Comparison of ENCODE assay signal across 8 cellular contexts in genomic region chr2:171522057-171522803, GRCh38. TPM values are rescaled to one million over a fixed set of nuclear protein-coding genes. Genes with fewer than 3 reads are reported as not detected.
DNase-seq lines count a peak whose midpoint lies in the region; ATAC-seq and TF ChIP-seq lines count a peak whose summit lies in the region.

CYBRD1 (plus strand) TSS chr2:171522474; CDS start chr2:171522546, 72 bp downstream.

- 15% methylated on average over 13 of the region's 46 CpGs for WGBS in right lobe of liver (ENCODE audit: insufficient coverage, low coverage, low lambda C conversion rate, missing lambda C conversion rate)

- intact Hi-C loops in CD14-positive monocyte (cut with micrococcal nuclease): no loop called here
- intact Hi-C loops in right lobe of liver (cut with DNase I): no loop called here

- H3K4me3 ChIP-seq in SU-DHL-6 (ENCODE audit: insufficient read depth, low read length, poor library complexity, severe bottlenecking) (no peak within 1 kb of the TSS), right lobe of liver (peak within 1 kb of the TSS; percentile 59 to 84 (median 68))

- peak; percentile 36 for TF ChIP-seq POLR2A in right lobe of liver (IDR thresholded peaks at IDR 0.05)

- H3K27me3 Mint-ChIP-seq in CD14-positive monocyte (ENCODE audit: low read depth in 3 of 3): peaks cover 0 to 2% (median 1%) of the 10 kb centered on the region in 3 donors
- H3K27me3 Mint-ChIP-seq in stimulated activated naive B cell treated with anti-CD40 and anti-IgM and Interleukin-4, amounts not matched to agents 10 μg/mL and 1 μg/mL and 100 μg/mL, for 72 hours: peaks cover 32 to 66% of the 10 kb centered on the region in 2 donors

- no peak within 1 kb of the TSS for H3K9ac ChIP-seq in SU-DHL-6 (ENCODE audit: low read length)

- no peaks in the 10 kb centered on the region for H3K79me2 ChIP-seq in SU-DHL-6 (ENCODE audit: insufficient read depth, low read length)

- peak within 1 kb of the TSS; percentile 58 to 87 (median 84) for H3K27ac Mint-ChIP-seq in CD14-positive monocyte
- peak within 1 kb of the TSS; percentile 71 for H3K27ac Mint-ChIP-seq in stimulated activated naive B cell treated with anti-CD40 and anti-IgM and Interleukin-4, amounts not matched to agents 10 μg/mL and 1 μg/mL and 100 μg/mL, for 72 hours

- H3K4me1 ChIP-seq in right lobe of liver: peaks cover 0 to 8% (median 0%) of the 10 kb centered on the region in 4 donors

- H3K36me3 ChIP-seq in SU-DHL-6 (ENCODE audit: low read length) (no peaks in the 10 kb centered on the region), right lobe of liver (no peaks in the 10 kb centered on the region)

- H3K9me3 ChIP-seq in SU-DHL-6 (ENCODE audit: insufficient read depth, low read length) (no peaks in the 10 kb centered on the region), right lobe of liver (no peaks in the 10 kb centered on the region)

- no peak within 1 kb of the TSS for H3K27ac ChIP-seq in SU-DHL-6 (ENCODE audit: low read depth, low read length)
- peak within 1 kb of the TSS; percentile 56 to 83 (median 64) for H3K27ac ChIP-seq in right lobe of liver

- H3K4me2 ChIP-seq in SU-DHL-6 (ENCODE audit: low read depth, low read length, poor library complexity, severe bottlenecking): peak within 1 kb of the TSS; percentile 38

- H3K4me1 Mint-ChIP-seq in CD14-positive monocyte: peaks cover 21% of the 10 kb centered on the region
- H3K4me1 Mint-ChIP-seq in stimulated activated naive B cell treated with anti-CD40 and anti-IgM and Interleukin-4, amounts not matched to agents 10 μg/mL and 1 μg/mL and 100 μg/mL, for 72 hours: peaks cover 5 to 13% of the 10 kb centered on the region in 2 donors

- H3K27me3 ChIP-seq in SU-DHL-6 (ENCODE audit: low read length) (no peaks in the 10 kb centered on the region), right lobe of liver (no peaks in the 10 kb centered on the region)

- H3F3A ChIP-seq in SU-DHL-6 (ENCODE audit: insufficient read depth): no peaks in the 10 kb centered on the region

- no peaks in the 10 kb centered on the region for H3K9me2 ChIP-seq in SU-DHL-6 (replicated peaks; ENCODE audit: insufficient read depth, low read length)

- H2AFZ ChIP-seq in SU-DHL-6 (ENCODE audit: low read depth, low read length, severe bottlenecking): no peak within 1 kb of the TSS

- TF ChIP-seq CTCF in CD14-positive monocyte (IDR thresholded peaks at IDR 0.05) (no peak), SU-DHL-6 (IDR thresholded peaks at IDR 0.05; ENCODE audit: insufficient read depth, low read length, poor library complexity, severe bottlenecking) (no peak), right lobe of liver (IDR thresholded peaks at IDR 0.05) (no peak)

- H4K20me1 ChIP-seq in SU-DHL-6 (ENCODE audit: low read depth, low read length): no peaks in the 10 kb centered on the region

- ATAC-seq in GM18909 (IDR thresholded peaks at IDR 0.05; ENCODE audit: poor library complexity, unreplicated experiment) (peak; percentile 61), HG03432 (IDR thresholded peaks at IDR 0.05; ENCODE audit: unreplicated experiment) (peak; percentile 66), right lobe of liver (peak; percentile 61 to 68 (median 67))
- ATAC-seq in stimulated activated naive B cell treated with anti-CD40 and anti-IgM and Interleukin-4, amounts not matched to agents 10 μg/mL and 1 μg/mL and 100 μg/mL, for 72 hours (replicated peaks): peak; percentile 46 to 47

- DNase-seq in CD14-positive monocyte (ENCODE audit: low spot score) (peak; percentile 49), ecto neural progenitor cell (ENCODE audit: low spot score) (peak; percentile 67), right lobe of liver (peak; percentile 76 to 83 (median 79)), NK-92 (lab: John Stamatoyannopoulos, UW; ENCODE audit: unreplicated experiment) (no peak)
- DNase-seq in stimulated activated naive B cell treated with anti-CD40 and anti-IgM and Interleukin-4, amounts not matched to agents 10 μg/mL and 1 μg/mL and 100 μg/mL, for 72 hours: no peak

- peaks cover 0 to 7% (median 0%) of the 10 kb centered on the region in 7 donors for H3K9me3 Mint-ChIP-seq in CD14-positive monocyte
- H3K9me3 Mint-ChIP-seq in stimulated activated naive B cell treated with anti-CD40 and anti-IgM and Interleukin-4, amounts not matched to agents 10 μg/mL and 1 μg/mL and 100 μg/mL, for 72 hours: no peaks in the 10 kb centered on the region

- H3K4me3 Mint-ChIP-seq in CD14-positive monocyte: peak within 1 kb of the TSS; percentile 96 to 97
- peak within 1 kb of the TSS; percentile 84 to 90 for H3K4me3 Mint-ChIP-seq in stimulated activated naive B cell treated with anti-CD40 and anti-IgM and Interleukin-4, amounts not matched to agents 10 μg/mL and 1 μg/mL and 100 μg/mL, for 72 hours

- no peaks in the 10 kb centered on the region for H3K36me3 Mint-ChIP-seq in CD14-positive monocyte
- peaks cover 3% of the 10 kb centered on the region in 2 donors for H3K36me3 Mint-ChIP-seq in stimulated activated naive B cell treated with anti-CD40 and anti-IgM and Interleukin-4, amounts not matched to agents 10 μg/mL and 1 μg/mL and 100 μg/mL, for 72 hours

RNA-seq across cellular contexts. Expression of gene CYBRD1, which starts in this region (rescaled TPM):
- 10 to 100 TPM; 47.3 to 61.0 TPM for polyA plus RNA-seq in CD14-positive monocyte
- total RNA-seq in right lobe of liver: 10 to 100 TPM in 4 of 6 experiments, 1 to 10 TPM in 2; 7.3 to 15.1 (median 10.9) TPM

Comparison
In these comparisons a context has a peak if more than half of its experiments do, and no peak if none do; other contexts are left out.
1. DNase-seq: peak in CD14-positive monocyte (single experiment), ecto neural progenitor cell (single experiment) and right lobe of liver (3 of 3); none in stimulated activated naive B cell treated with anti-CD40 and anti-IgM and Interleukin-4, amounts not matched to agents 10 μg/mL and 1 μg/mL and 100 μg/mL, for 72 hours (single experiment) and NK-92 (single experiment).
2. Peak in every context shown above with its lines, with median percentiles within 50 percentile points of each other: ATAC-seq.